ENCODE assay signal across 18 cellular contexts in genomic region chr18:69757733-69758132, GRCh38.
DNase-seq lines count a peak whose midpoint lies in the region; ATAC-seq and TF ChIP-seq lines count a peak whose summit lies in the region.
"Had no signal": no experiment of that assay in that cellular context is flagged by ENCODE, and none has a peak within 500 bp of the region (broad histone marks: within the 10 kb centered on the region; RNA-seq: fewer than 3 reads in every experiment).

No MANE protein-coding gene starts in this region.

- H3K4me1 ChIP-seq in HUES48 (ENCODE audit: control insufficient read depth, insufficient read depth, low read length) (peaks cover 32% of the 10 kb centered on the region), iPS DF 6.9 (ENCODE audit: control insufficient read depth, insufficient read depth, low read length) (no peaks in the 10 kb centered on the region; the same call in 1 of the 2 replicates), ovary (ENCODE audit: insufficient read depth) (no peaks in the 10 kb centered on the region)
- H3K4me1 ChIP-seq: BE2C, psoas muscle had no signal

- H3K27me3 Mint-ChIP-seq in CD4-positive, alpha-beta T cell: no peaks in the 10 kb centered on the region
- H3K27me3 Mint-ChIP-seq in WTC11 (ENCODE audit: low read depth): no peaks in the 10 kb centered on the region
- no peaks in the 10 kb centered on the region for H3K27me3 Mint-ChIP-seq in activated T-cell treated with anti-CD3 and anti-CD28 coated beads, Interleukin-2, amount 50 U/mL, for 72 hours (ENCODE audit: low read depth)
- H3K27me3 Mint-ChIP-seq: activated CD4-positive, alpha-beta T cell treated with anti-CD3 and anti-CD28 coated beads for 36 hours; activated T-cell treated with anti-CD3 and anti-CD28 coated beads, Interleukin-2, amount 50 U/mL, for 24 hours had no signal

- no peak overlapping the region for H3K27ac ChIP-seq in CD4-positive, alpha-beta T cell (ENCODE audit: low read depth, low read length)
- H3K27ac ChIP-seq in HUES48 (ENCODE audit: low read depth, low read length): peak overlapping the region; percentile 76
- no peak overlapping the region for H3K27ac ChIP-seq in iPS DF 6.9 (ENCODE audit: low read length)
- no peak overlapping the region for H3K27ac ChIP-seq in ovary
- H3K27ac ChIP-seq: psoas muscle had no signal

- no peaks in the 10 kb centered on the region for H3K36me3 ChIP-seq in HUES48 (ENCODE audit: control insufficient read depth, insufficient read depth, low read length)
- H3K36me3 ChIP-seq in iPS DF 6.9 (ENCODE audit: control insufficient read depth, insufficient read depth, low read length): no peaks in the 10 kb centered on the region
- H3K36me3 ChIP-seq in ovary: no peaks in the 10 kb centered on the region
- H3K36me3 ChIP-seq: BE2C had no signal

- no peak for DNase-seq in CD4-positive, alpha-beta T cell
- no peak for DNase-seq in WTC11 (ENCODE audit: low spot score)
- DNase-seq in iPS DF 6.9 (ENCODE audit: low read depth, low spot score): peak; percentile 20
- no peak for DNase-seq in activated T-cell treated with anti-CD3 and anti-CD28 coated beads, Interleukin-2, amount 50 U/mL, for 72 hours
- DNase-seq in ovary: no peak
- DNase-seq: activated CD4-positive, alpha-beta T cell treated with anti-CD3 and anti-CD28 coated beads for 36 hours; activated T-cell treated with anti-CD3 and anti-CD28 coated beads, Interleukin-2, amount 50 U/mL, for 24 hours; BE2C; HFFc6; immature natural killer cell; mucosa of descending colon; NCI-H187 treated with DMSO at 0.1 percent for 48 hours; psoas muscle; stimulated activated CD4-positive, alpha-beta T cell treated with anti-CD3 and anti-CD28 coated beads, Interleukin-4, amount 100 ng/mL, for 1 hour; stimulated activated naive CD4-positive, alpha-beta T cell had no signal

- CTCF ChIA-PET in CD4-positive, alpha-beta T cell (lab: Charles Lee): no interaction called here
- CTCF ChIA-PET in WTC11 (lab: Charles Lee): interaction anchor here (0.7 to 1.4 kb wide), 4 partner anchors 25 to 925 kb away, joined by 3 to 6 read pairs (median 3); no protein-coding TSS in a partner anchor

- TF ChIP-seq POLR2A in ovary (IDR thresholded peaks at IDR 0.05): no peak

- ATAC-seq in CD4-positive, alpha-beta T cell (ENCODE audit: poor library complexity): no peak
- peak; percentile 90 for ATAC-seq in WTC11
- ATAC-seq in GM21528 (IDR thresholded peaks at IDR 0.05; ENCODE audit: low FRiP score, unreplicated experiment): no peak
- no peak for ATAC-seq in activated T-cell treated with anti-CD3 and anti-CD28 coated beads, Interleukin-2, amount 50 U/mL, for 72 hours (replicated peaks in 1 of 2)
- ATAC-seq in HG03457 (IDR thresholded peaks at IDR 0.05; ENCODE audit: unreplicated experiment): no peak
- ATAC-seq: activated CD4-positive, alpha-beta T cell treated with anti-CD3 and anti-CD28 coated beads for 36 hours; mucosa of descending colon; psoas muscle had no signal

- peaks cover 47% of the 10 kb centered on the region for H3K36me3 Mint-ChIP-seq in CD4-positive, alpha-beta T cell (ENCODE audit: low read depth)
- peaks cover 24% of the 10 kb centered on the region for H3K36me3 Mint-ChIP-seq in WTC11
- H3K36me3 Mint-ChIP-seq in activated T-cell treated with anti-CD3 and anti-CD28 coated beads, Interleukin-2, amount 50 U/mL, for 72 hours (ENCODE audit: insufficient read depth in 2 of 2): peaks cover 8 to 13% of the 10 kb centered on the region in 2 donors

- no peak for TF ChIP-seq EP300 in ovary (IDR thresholded peaks at IDR 0.05)

- peaks cover 45% of the 10 kb centered on the region for H3K4me1 Mint-ChIP-seq in CD4-positive, alpha-beta T cell (ENCODE audit: low read depth)
- H3K4me1 Mint-ChIP-seq in WTC11: peaks cover 56% of the 10 kb centered on the region
- peaks cover 24% of the 10 kb centered on the region for H3K4me1 Mint-ChIP-seq in activated T-cell treated with anti-CD3 and anti-CD28 coated beads, Interleukin-2, amount 50 U/mL, for 72 hours (ENCODE audit: low read depth)

- H3K9me3 Mint-ChIP-seq in CD4-positive, alpha-beta T cell: peaks cover 11% of the 10 kb centered on the region
- peaks cover 24% of the 10 kb centered on the region for H3K9me3 Mint-ChIP-seq in WTC11
- H3K9me3 Mint-ChIP-seq in activated T-cell treated with anti-CD3 and anti-CD28 coated beads, Interleukin-2, amount 50 U/mL, for 72 hours: peaks cover 2 to 12% of the 10 kb centered on the region in 2 donors
- H3K9me3 Mint-ChIP-seq: HFFc6, immature natural killer cell had no signal

- H3K4me3 Mint-ChIP-seq in CD4-positive, alpha-beta T cell: no peak overlapping the region
- H3K4me3 Mint-ChIP-seq in WTC11: peak overlapping the region; percentile 58
- H3K4me3 Mint-ChIP-seq in activated T-cell treated with anti-CD3 and anti-CD28 coated beads, Interleukin-2, amount 50 U/mL, for 72 hours: no peak overlapping the region
- H3K4me3 Mint-ChIP-seq: activated CD4-positive, alpha-beta T cell treated with anti-CD3 and anti-CD28 coated beads for 36 hours; activated T-cell treated with anti-CD3 and anti-CD28 coated beads, Interleukin-2, amount 50 U/mL, for 24 hours; HFFc6; immature natural killer cell had no signal

- H3K27ac Mint-ChIP-seq in CD4-positive, alpha-beta T cell: peak overlapping the region; percentile 48
- H3K27ac Mint-ChIP-seq in WTC11: peak overlapping the region; percentile 89
- no peak overlapping the region for H3K27ac Mint-ChIP-seq in activated T-cell treated with anti-CD3 and anti-CD28 coated beads, Interleukin-2, amount 50 U/mL, for 72 hours
- H3K27ac Mint-ChIP-seq: activated CD4-positive, alpha-beta T cell treated with anti-CD3 and anti-CD28 coated beads for 36 hours; activated T-cell treated with anti-CD3 and anti-CD28 coated beads, Interleukin-2, amount 50 U/mL, for 24 hours; HFFc6 had no signal

- WGBS in iPS DF 6.9 (ENCODE audit: insufficient coverage, insufficient read length): no CpG with 5 or more reads among the region's 6 CpGs
- 59 to 67% (median 66%) methylated on average over 6 of the region's 6 CpGs for WGBS in ovary, 3 donors

- no peaks in the 10 kb centered on the region for H3K27me3 ChIP-seq in CD4-positive, alpha-beta T cell (ENCODE audit: control insufficient read depth, insufficient read depth, low read length)
- H3K27me3 ChIP-seq in HUES48 (ENCODE audit: control insufficient read depth, insufficient read depth, low read length): no peaks in the 10 kb centered on the region
- no peaks in the 10 kb centered on the region for H3K27me3 ChIP-seq in iPS DF 6.9 (ENCODE audit: control insufficient read depth, insufficient read depth, low read length)
- no peaks in the 10 kb centered on the region for H3K27me3 ChIP-seq in ovary
- H3K27me3 ChIP-seq: BE2C had no signal

- H3K9me3 ChIP-seq in CD4-positive, alpha-beta T cell (ENCODE audit: control insufficient read depth, low read length): no peaks in the 10 kb centered on the region
- H3K9me3 ChIP-seq in HUES48 (ENCODE audit: control insufficient read depth, insufficient read depth, low read length): no peaks in the 10 kb centered on the region
- H3K9me3 ChIP-seq in iPS DF 6.9 (ENCODE audit: control insufficient read depth, insufficient read depth, low read length): no peaks in the 10 kb centered on the region
- H3K9me3 ChIP-seq in ovary: no peaks in the 10 kb centered on the region
- H3K9me3 ChIP-seq: BE2C, mucosa of descending colon, psoas muscle had no signal

- peak overlapping the region; percentile 49 for H3K4me3 ChIP-seq in HUES48 (ENCODE audit: low read depth, low read length)
- no peak overlapping the region for H3K4me3 ChIP-seq in iPS DF 6.9 (ENCODE audit: low read length)
- no peak overlapping the region for H3K4me3 ChIP-seq in ovary
- H3K4me3 ChIP-seq: mucosa of descending colon, psoas muscle had no signal

- intact Hi-C loops in CD4-positive, alpha-beta T cell (cut with DNase I, micrococcal nuclease): no loop called here
- intact Hi-C loops in ovary (cut with DNase I): no loop called here

- no peak overlapping the region for H3K9ac ChIP-seq in HUES48 (ENCODE audit: low read depth, low read length)

- POLR2A ChIA-PET in CD4-positive, alpha-beta T cell (lab: Charles Lee): interaction anchor here (0.8 kb wide), 1 partner anchor 10 kb away, joined by 3 read pairs; no protein-coding TSS in a partner anchor
- POLR2A ChIA-PET in WTC11 (lab: Charles Lee): no interaction called here

- TF ChIP-seq CTCF in CD4-positive, alpha-beta T cell (IDR thresholded peaks at IDR 0.05): no peak
- TF ChIP-seq CTCF in WTC11 (IDR thresholded peaks at IDR 0.05) (no peak), ovary (IDR thresholded peaks at IDR 0.05) (no peak)

TF ChIP-seq in WTC11, 78 proteins besides CTCF, POLR2A, EP300 and RAD21 (continues in another document):
- no peak for TF ChIP-seq ZNF138 (CRISPR knock-in tag; conservative IDR thresholded peaks at IDR 0.05)
- TF ChIP-seq SMAD4 (CRISPR knock-in tag; IDR thresholded peaks at IDR 0.05): no peak
- no peak for TF ChIP-seq IRF2 (CRISPR knock-in tag; IDR thresholded peaks at IDR 0.05; ENCODE audit: borderline replicate concordance, low read depth)
- no peak for TF ChIP-seq TEAD1 (CRISPR knock-in tag; IDR thresholded peaks at IDR 0.05)
- no peak for TF ChIP-seq AFF4 (CRISPR knock-in tag; IDR thresholded peaks at IDR 0.05; ENCODE audit: borderline replicate concordance)
